In the genomic region with DNA sequence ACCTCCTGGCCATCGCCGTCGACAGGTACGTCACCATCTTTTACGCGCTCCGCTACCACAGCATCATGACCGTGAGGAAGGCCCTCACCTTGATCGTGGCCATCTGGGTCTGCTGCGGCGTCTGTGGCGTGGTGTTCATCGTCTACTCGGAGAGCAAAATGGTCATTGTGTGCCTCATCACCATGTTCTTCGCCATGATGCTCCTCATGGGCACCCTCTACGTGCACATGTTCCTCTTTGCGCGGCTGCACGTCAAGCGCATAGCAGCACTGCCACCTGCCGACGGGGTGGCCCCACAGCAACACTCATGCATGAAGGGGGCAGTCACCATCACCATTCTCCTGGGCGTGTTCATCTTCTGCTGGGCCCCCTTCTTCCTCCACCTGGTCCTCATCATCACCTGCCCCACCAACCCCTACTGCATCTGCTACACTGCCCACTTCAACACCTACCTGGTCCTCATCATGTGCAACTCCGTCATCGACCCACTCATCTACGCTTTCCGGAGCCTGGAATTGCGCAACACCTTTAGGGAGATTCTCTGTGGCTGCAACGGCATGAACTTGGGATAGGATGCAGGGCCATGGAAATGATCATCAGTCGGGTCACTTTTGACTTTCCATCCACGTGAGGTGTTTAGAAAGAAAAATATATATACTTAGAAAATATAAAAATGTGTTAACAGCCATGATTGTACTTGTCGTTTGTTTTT, we compare ENCODE assay signal across 10 cellular contexts. TPM values are rescaled to one million over a fixed set of nuclear protein-coding genes. Genes with fewer than 3 reads are reported as not detected.
A peak's percentile ranks its signal among the peaks of the same experiment; 100 is the strongest.
DNase-seq lines count a peak whose midpoint lies in the region; ATAC-seq and TF ChIP-seq lines count a peak whose summit lies in the region.
"Had no signal": no experiment of that assay in that cellular context is flagged by ENCODE, and none has a peak within 500 bp of the region (broad histone marks: within the 10 kb centered on the region; RNA-seq: fewer than 3 reads in every experiment).

No MANE protein-coding gene starts in this region.

- H3K9me3 ChIP-seq in left ventricle myocardium inferior (replicated peaks) = no peaks in the 10 kb centered on the region
- H3K9me3 ChIP-seq: HAP-1 had no signal

- no peaks in the 10 kb centered on the region for H3K36me3 ChIP-seq in left ventricle myocardium inferior
- H3K36me3 ChIP-seq: HAP-1 had no signal

- no peaks in the 10 kb centered on the region for H3K4me1 ChIP-seq in left ventricle myocardium inferior
- H3K4me1 ChIP-seq: HAP-1 had no signal

- H3K27me3 Mint-ChIP-seq in nephron (ENCODE audit: low read depth) = peaks cover 48% of the 10 kb centered on the region

- no peaks in the 10 kb centered on the region for H3K4me1 Mint-ChIP-seq in nephron
- H3K4me1 Mint-ChIP-seq: central memory CD8-positive, alpha-beta T cell had no signal

- no peak overlapping the region for H3K27ac ChIP-seq in left ventricle myocardium inferior (replicated peaks)

- peak; percentile 44 for TF ChIP-seq CTCF in left ventricle myocardium inferior (IDR thresholded peaks at IDR 0.05; ENCODE audit: borderline replicate concordance)
- peak; percentile 17 to 37 (median 21) for TF ChIP-seq CTCF in nephron (IDR thresholded peaks at IDR 0.05; ENCODE audit: unreplicated experiment in 3 of 3)

- H3K27me3 ChIP-seq in left ventricle myocardium inferior (ENCODE audit: low read depth) = peaks cover 98% of the 10 kb centered on the region

- H3K36me3 Mint-ChIP-seq in nephron (ENCODE audit: low read depth) = no peaks in the 10 kb centered on the region

- intact Hi-C loops in left ventricle myocardium inferior (cut with micrococcal nuclease) (no loop called here), cardiac septum (cut with DNase I) (loop anchor here (5.0 kb wide), 1 partner anchor 93 kb away; no protein-coding TSS in a partner anchor), sciatic nerve (cut with DNase I) (no loop called here)

- ATAC-seq in GM21390 (IDR thresholded peaks at IDR 0.05; ENCODE audit: unreplicated experiment) (no peak), sciatic nerve (no peak), GM18861 (IDR thresholded peaks at IDR 0.05; ENCODE audit: unreplicated experiment) (no peak)

- no peak overlapping the region for H3K4me3 Mint-ChIP-seq in nephron
- H3K4me3 Mint-ChIP-seq: central memory CD8-positive, alpha-beta T cell had no signal

- peaks cover 2% of the 10 kb centered on the region for H3K9me3 Mint-ChIP-seq in nephron
- H3K9me3 Mint-ChIP-seq: central memory CD8-positive, alpha-beta T cell had no signal

- DNase-seq in left ventricle myocardium inferior (no peak), cardiac septum (ENCODE audit: low spot score) (no peak), sciatic nerve (ENCODE audit: low spot score) (no peak)
- DNase-seq in Jurkat, Clone E6-1 (ENCODE audit: low read depth, low spot score) = peak; percentile 28
- DNase-seq in activated naive CD4-positive, alpha-beta T cell treated with anti-CD3 and anti-CD28 coated beads, Interleukin-2, amount 50 U/mL, for 16 hours = peak; percentile 17

- H3K27ac Mint-ChIP-seq in nephron = no peak overlapping the region

- H3K4me3 ChIP-seq in left ventricle myocardium inferior = no peak overlapping the region
- H3K4me3 ChIP-seq in Jurkat, Clone E6-1 (ENCODE audit: low read length) = no peak overlapping the region
- H3K4me3 ChIP-seq: HAP-1 had no signal

RNA-seq across cellular contexts. Expression of a gene that starts 0.9 kb away (rescaled TPM):
- not detected for total RNA-seq in left ventricle myocardium inferior
- not detected for total RNA-seq in cardiac septum
- not detected for polyA plus RNA-seq in Jurkat, Clone E6-1 (2012; ENCODE audit: insufficient read depth, insufficient read length)
- not detected for total RNA-seq in sciatic nerve

Comparison
In these comparisons a context has a peak if more than half of its experiments do, and no peak if none do; other contexts are left out.
1. DNase-seq: peak in Jurkat, Clone E6-1 (single experiment) and activated naive CD4-positive, alpha-beta T cell treated with anti-CD3 and anti-CD28 coated beads, Interleukin-2, amount 50 U/mL, for 16 hours (single experiment); none in left ventricle myocardium inferior (single experiment), cardiac septum (single experiment) and sciatic nerve (single experiment).